In genomic region chr1:206471415-206471801, GRCh38 we compare ENCODE assay signal across 1 cellular context.
TF ChIP-seq lines count a peak whose summit lies in the region.

No MANE protein-coding gene starts in this region.

TF ChIP-seq in K562, 482 proteins besides CTCF, POLR2A, EP300 and RAD21 (continued from another document):
- TF ChIP-seq, protein P1, sequence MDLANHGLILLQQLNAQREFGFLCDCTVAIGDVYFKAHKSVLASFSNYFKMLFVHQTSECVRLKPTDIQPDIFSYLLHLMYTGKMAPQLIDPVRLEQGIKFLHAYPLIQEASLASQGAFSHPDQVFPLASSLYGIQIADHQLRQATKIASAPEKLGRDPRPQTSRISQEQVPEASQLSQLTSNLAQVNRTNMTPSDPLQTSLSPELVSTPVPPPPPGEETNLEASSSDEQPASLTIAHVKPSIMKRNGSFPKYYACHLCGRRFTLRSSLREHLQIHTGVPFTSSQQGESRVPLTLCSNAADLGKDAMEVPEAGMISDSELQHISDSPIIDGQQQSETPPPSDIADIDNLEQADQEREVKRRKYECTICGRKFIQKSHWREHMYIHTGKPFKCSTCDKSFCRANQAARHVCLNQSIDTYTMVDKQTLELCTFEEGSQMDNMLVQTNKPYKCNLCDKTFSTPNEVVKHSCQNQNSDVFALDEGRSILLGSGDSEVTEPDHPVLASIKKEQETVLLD (IDR thresholded peaks at IDR 0.05), result no peak
- TF ChIP-seq EHMT2 (IDR thresholded peaks at IDR 0.05) (no peak), ZNF431 (CRISPR knock-in tag; IDR thresholded peaks at IDR 0.05) (no peak), PCBP2 (IDR thresholded peaks at IDR 0.05; ENCODE audit: low read depth, low read length, poor library complexity, severe bottlenecking) (no peak), ZNF584 (CRISPR knock-in tag; IDR thresholded peaks at IDR 0.05; ENCODE audit: low read depth) (no peak), ZNF551 (CRISPR knock-in tag; IDR thresholded peaks at IDR 0.05) (no peak), CXXC5 (CRISPR knock-in tag; IDR thresholded peaks at IDR 0.05) (no peak)
- TF ChIP-seq, protein P2, sequence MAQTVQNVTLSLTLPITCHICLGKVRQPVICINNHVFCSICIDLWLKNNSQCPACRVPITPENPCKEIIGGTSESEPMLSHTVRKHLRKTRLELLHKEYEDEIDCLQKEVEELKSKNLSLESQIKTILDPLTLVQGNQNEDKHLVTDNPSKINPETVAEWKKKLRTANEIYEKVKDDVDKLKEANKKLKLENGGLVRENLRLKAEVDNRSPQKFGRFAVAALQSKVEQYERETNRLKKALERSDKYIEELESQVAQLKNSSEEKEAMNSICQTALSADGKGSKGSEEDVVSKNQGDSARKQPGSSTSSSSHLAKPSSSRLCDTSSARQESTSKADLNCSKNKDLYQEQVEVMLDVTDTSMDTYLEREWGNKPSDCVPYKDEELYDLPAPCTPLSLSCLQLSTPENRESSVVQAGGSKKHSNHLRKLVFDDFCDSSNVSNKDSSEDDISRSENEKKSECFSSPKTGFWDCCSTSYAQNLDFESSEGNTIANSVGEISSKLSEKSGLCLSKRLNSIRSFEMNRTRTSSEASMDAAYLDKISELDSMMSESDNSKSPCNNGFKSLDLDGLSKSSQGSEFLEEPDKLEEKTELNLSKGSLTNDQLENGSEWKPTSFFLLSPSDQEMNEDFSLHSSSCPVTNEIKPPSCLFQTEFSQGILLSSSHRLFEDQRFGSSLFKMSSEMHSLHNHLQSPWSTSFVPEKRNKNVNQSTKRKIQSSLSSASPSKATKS (CRISPR knock-in tag; IDR thresholded peaks at IDR 0.05), result no peak
- TF ChIP-seq, protein P3, sequence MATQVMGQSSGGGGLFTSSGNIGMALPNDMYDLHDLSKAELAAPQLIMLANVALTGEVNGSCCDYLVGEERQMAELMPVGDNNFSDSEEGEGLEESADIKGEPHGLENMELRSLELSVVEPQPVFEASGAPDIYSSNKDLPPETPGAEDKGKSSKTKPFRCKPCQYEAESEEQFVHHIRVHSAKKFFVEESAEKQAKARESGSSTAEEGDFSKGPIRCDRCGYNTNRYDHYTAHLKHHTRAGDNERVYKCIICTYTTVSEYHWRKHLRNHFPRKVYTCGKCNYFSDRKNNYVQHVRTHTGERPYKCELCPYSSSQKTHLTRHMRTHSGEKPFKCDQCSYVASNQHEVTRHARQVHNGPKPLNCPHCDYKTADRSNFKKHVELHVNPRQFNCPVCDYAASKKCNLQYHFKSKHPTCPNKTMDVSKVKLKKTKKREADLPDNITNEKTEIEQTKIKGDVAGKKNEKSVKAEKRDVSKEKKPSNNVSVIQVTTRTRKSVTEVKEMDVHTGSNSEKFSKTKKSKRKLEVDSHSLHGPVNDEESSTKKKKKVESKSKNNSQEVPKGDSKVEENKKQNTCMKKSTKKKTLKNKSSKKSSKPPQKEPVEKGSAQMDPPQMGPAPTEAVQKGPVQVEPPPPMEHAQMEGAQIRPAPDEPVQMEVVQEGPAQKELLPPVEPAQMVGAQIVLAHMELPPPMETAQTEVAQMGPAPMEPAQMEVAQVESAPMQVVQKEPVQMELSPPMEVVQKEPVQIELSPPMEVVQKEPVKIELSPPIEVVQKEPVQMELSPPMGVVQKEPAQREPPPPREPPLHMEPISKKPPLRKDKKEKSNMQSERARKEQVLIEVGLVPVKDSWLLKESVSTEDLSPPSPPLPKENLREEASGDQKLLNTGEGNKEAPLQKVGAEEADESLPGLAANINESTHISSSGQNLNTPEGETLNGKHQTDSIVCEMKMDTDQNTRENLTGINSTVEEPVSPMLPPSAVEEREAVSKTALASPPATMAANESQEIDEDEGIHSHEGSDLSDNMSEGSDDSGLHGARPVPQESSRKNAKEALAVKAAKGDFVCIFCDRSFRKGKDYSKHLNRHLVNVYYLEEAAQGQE (CRISPR knock-in tag; IDR thresholded peaks at IDR 0.05; ENCODE audit: low read depth), result no peak
